ENCODE assay signal across 13 cellular contexts in the genomic region with DNA sequence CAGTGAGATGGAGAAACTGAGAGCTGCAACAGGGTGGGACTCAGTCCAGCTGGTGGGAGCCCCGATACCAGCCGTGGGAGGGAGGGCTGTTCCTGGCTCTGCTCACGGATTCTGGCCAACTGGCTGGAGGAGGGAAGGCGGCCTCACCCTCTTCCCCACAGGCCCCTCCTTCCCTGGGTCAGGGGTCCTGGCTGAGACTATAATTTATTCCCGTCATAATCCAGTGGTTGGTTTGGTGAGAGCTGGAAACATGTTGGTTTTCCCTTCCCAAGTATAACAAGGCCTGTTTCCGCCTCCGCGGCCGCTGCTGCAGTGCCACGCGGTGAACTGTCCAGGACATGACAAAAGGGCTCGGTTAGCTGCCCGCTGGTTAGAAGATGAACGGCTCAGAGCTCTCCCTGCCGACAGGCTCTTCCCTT. TPM values are rescaled to one million over a fixed set of nuclear protein-coding genes. Genes with fewer than 3 reads are reported as not detected.
DNase-seq lines count a peak whose midpoint lies in the region; ATAC-seq, FAIRE-seq and TF ChIP-seq lines count a peak whose summit lies in the region.
"Had no signal": no experiment of that assay in that cellular context is flagged by ENCODE, and none has a peak within 500 bp of the region (broad histone marks: within the 10 kb centered on the region; RNA-seq: fewer than 3 reads in every experiment).

No MANE protein-coding gene starts in this region.

- ATAC-seq in right lobe of liver (peak in 1 of 4 donors; percentile 5), sciatic nerve (peak; percentile 78), HG02885 (IDR thresholded peaks at IDR 0.05; ENCODE audit: poor library complexity, unreplicated experiment) (no peak), GM19452 (IDR thresholded peaks at IDR 0.05; ENCODE audit: unreplicated experiment) (no peak)

- DNase-seq in colonic mucosa: no peak
- DNase-seq in right lobe of liver: peak; percentile 58 to 71 (median 60)
- DNase-seq in sciatic nerve (ENCODE audit: low spot score): peak; percentile 79
- no peak for DNase-seq in mesenteric fat pad (ENCODE audit: low spot score)
- DNase-seq in D721Med (ENCODE audit: insufficient read length, low spot score): no peak
- DNase-seq: activated T-cell treated with anti-CD3 and anti-CD28 coated beads, Interleukin-2, amount 50 U/mL, for 24 hours had no signal

- H3K9ac ChIP-seq in colonic mucosa (ENCODE audit: low read depth in 2 of 2, low read length in 2 of 2): peak overlapping the region in 1 of 2 donors; percentile 29
- H3K9ac ChIP-seq: BLaER1 had no signal

- TF ChIP-seq CTCF in C4-2B (conservative IDR thresholded peaks at IDR 0.05) (no peak), colonic mucosa (IDR thresholded peaks at IDR 0.05) (no peak), right lobe of liver (IDR thresholded peaks at IDR 0.05) (no peak), D721Med (IDR thresholded peaks at IDR 0.05; ENCODE audit: insufficient read depth, missing control alignments) (no peak)

- FAIRE-seq in D721Med (lab: Jason Lieb, UNC): no peak
- FAIRE-seq: colon, H1, RCC 7860 had no signal

- TF ChIP-seq POLR2A in right lobe of liver (IDR thresholded peaks at IDR 0.05): no peak

- H3K4me3 ChIP-seq in colonic mucosa: no peak overlapping the region
- H3K4me3 ChIP-seq in right lobe of liver: no peak overlapping the region
- H3K4me3 ChIP-seq: BLaER1 had no signal

- WGBS in right lobe of liver (ENCODE audit: insufficient coverage, low coverage, low lambda C conversion rate, missing lambda C conversion rate): 35% methylated on average over 6 of the region's 15 CpGs

- no peaks in the 10 kb centered on the region for H3K9me3 ChIP-seq in colonic mucosa
- no peaks in the 10 kb centered on the region for H3K9me3 ChIP-seq in right lobe of liver
- H3K9me3 ChIP-seq: BLaER1 had no signal

- H3K4me1 ChIP-seq in colonic mucosa: peaks cover 17% of the 10 kb centered on the region
- H3K4me1 ChIP-seq in right lobe of liver: peaks cover 2 to 82% (median 33%) of the 10 kb centered on the region in 4 donors

- peak overlapping the region; percentile 96 for H3K27ac ChIP-seq in C4-2B
- H3K27ac ChIP-seq in colonic mucosa: peak overlapping the region; percentile 58
- peak overlapping the region in 1 of 3 donors; percentile 47 for H3K27ac ChIP-seq in right lobe of liver
- H3K27ac ChIP-seq: BLaER1 had no signal

- intact Hi-C loops in colonic mucosa (cut with DNase I) (no loop called here), right lobe of liver (cut with DNase I) (no loop called here), sciatic nerve (cut with DNase I) (no loop called here)

- H3K36me3 ChIP-seq in colonic mucosa (no peaks in the 10 kb centered on the region), right lobe of liver (no peaks in the 10 kb centered on the region)

- H3K27me3 ChIP-seq in colonic mucosa (no peaks in the 10 kb centered on the region), right lobe of liver (no peaks in the 10 kb centered on the region)
- H3K27me3 ChIP-seq: BLaER1 had no signal

RNA-seq across cellular contexts. Expression of a gene that starts 10.0 kb away (rescaled TPM):
- total RNA-seq in colonic mucosa: 100 to 1,000 TPM; 351 to 449 TPM
- 100 to 1,000 TPM in 4 of 6 experiments, 10 to 100 TPM in 2; 97.1 to 252 (median 160) TPM for total RNA-seq in right lobe of liver
- total RNA-seq in sciatic nerve: 180 TPM
- total RNA-seq in mesenteric fat pad: 270 TPM

Comparison
In these comparisons a context has a peak if more than half of its experiments do, and no peak if none do; other contexts are left out.
1. DNase-seq: peak in right lobe of liver (3 of 3) and sciatic nerve (single experiment); none in colonic mucosa (single experiment), mesenteric fat pad (single experiment) and D721Med (single experiment).